ENCODE assay signal across 19 cellular contexts in genomic region chr9:134368571-134368970, GRCh38. TPM values are rescaled to one million over a fixed set of nuclear protein-coding genes. Genes with fewer than 3 reads are reported as not detected.
A peak's percentile ranks its signal among the peaks of the same experiment; 100 is the strongest.
DNase-seq lines count a peak whose midpoint lies in the region; ATAC-seq and TF ChIP-seq lines count a peak whose summit lies in the region.
"Had no signal": no experiment of that assay in that cellular context is flagged by ENCODE, and none has a peak within 500 bp of the region (broad histone marks: within the 10 kb centered on the region; RNA-seq: fewer than 3 reads in every experiment).

No MANE protein-coding gene starts in this region.

- BruUV-seq in IMR-90 (replicated peaks; lab: Mats Ljungman, UMichigan): no TSS peak

- CTCF ChIA-PET in IMR-90 (lab: Yijun Ruan, JAX): no interaction called here

- peak overlapping the region in 10 of 11 experiments; percentile 1 to 92 (median 80); a peak in 6 of 22 replicates for H3K4me2 ChIP-seq in BLaER1 treated with 17β-estradiol and CSF1 and Interleukin-3, amounts not matched to agents 10 nM and 100 nM
- H3K4me2 ChIP-seq in IMR-90 (ENCODE audit: low read depth, low read length) (no peak overlapping the region), neuronal stem cell (ENCODE audit: insufficient read depth, low read length, poor library complexity, severe bottlenecking) (no peak overlapping the region)

- H2AK9ac ChIP-seq in IMR-90 (replicated peaks; ENCODE audit: low read depth, low read length, poor library complexity): no peak overlapping the region

- no peak overlapping the region for H3K4me3 Mint-ChIP-seq in dendritic cell treated with granulocyte-macrophage colony-stimulating factor and Interleukin-4, amounts not matched to agents 40 ng/mL and 50 ng/mL, for 4 days
- H3K4me3 Mint-ChIP-seq: activated T-cell treated with anti-CD3 and anti-CD28 coated beads, Interleukin-2, amount 50 U/mL, for 4 hours; CD4-positive, CD25-positive, alpha-beta regulatory T cell; natural killer cell treated with Interleukin-12 subunit alpha and Interleukin-12 subunit beta and Interleukin-15 and Interleukin-18, amount 100 ng/mL, for 72 hours had no signal

- no peaks in the 10 kb centered on the region for H3K9me3 ChIP-seq in BLaER1 treated with 17β-estradiol and CSF1 and Interleukin-3, amounts not matched to agents 10 nM and 100 nM (replicated peaks in 1 of 11)
- H3K9me3 ChIP-seq in IMR-90 (ENCODE audit: control insufficient read depth, insufficient read depth, low read length) (no peaks in the 10 kb centered on the region), neuronal stem cell (replicated peaks in 1 of 2; ENCODE audit: control insufficient read depth in 2 of 2, insufficient read depth in 1 of 2, low read depth in 1 of 2, low read length in 2 of 2) (no peaks in the 10 kb centered on the region)

- peaks cover 85 to 100% (median 96%) of the 10 kb centered on the region in 11 experiments for H4K20me1 ChIP-seq in BLaER1 treated with 17β-estradiol and CSF1 and Interleukin-3, amounts not matched to agents 10 nM and 100 nM
- H4K20me1 ChIP-seq in IMR-90 (ENCODE audit: insufficient read depth, low read length): peaks cover 100% of the 10 kb centered on the region

- H3K4me1 Mint-ChIP-seq in dendritic cell treated with granulocyte-macrophage colony-stimulating factor and Interleukin-4, amounts not matched to agents 40 ng/mL and 50 ng/mL, for 4 days (ENCODE audit: low read depth): peaks cover 96% of the 10 kb centered on the region

- H3K27ac ChIP-seq in BLaER1 treated with 17β-estradiol and CSF1 and Interleukin-3, amounts not matched to agents 10 nM and 100 nM: no peak overlapping the region
- H3K27ac ChIP-seq in IMR-90 (ENCODE audit: insufficient read depth, low read length) (no peak overlapping the region), neuronal stem cell (replicated peaks; ENCODE audit: low read length) (no peak overlapping the region)

- H3K9me1 ChIP-seq in IMR-90 (ENCODE audit: insufficient read depth, low read length): peaks cover 21% of the 10 kb centered on the region

- peaks cover 93 to 97% (median 94%) of the 10 kb centered on the region in 10 experiments for H3K4me1 ChIP-seq in BLaER1 treated with 17β-estradiol and CSF1 and Interleukin-3, amounts not matched to agents 10 nM and 100 nM
- H3K4me1 ChIP-seq in IMR-90 (ENCODE audit: control insufficient read depth, insufficient read depth, low read length) (peaks cover 19% of the 10 kb centered on the region), neuronal stem cell (ENCODE audit: control insufficient read depth in 2 of 2, insufficient read depth in 1 of 2, low read depth in 1 of 2, low read length in 2 of 2) (peaks cover 3 to 10% of the 10 kb centered on the region in 2 donors)

- H2BK20ac ChIP-seq in IMR-90 (ENCODE audit: low read depth, low read length): no peak overlapping the region

- 100% methylated on average over 1 of the region's 3 CpGs; no CpG with 5 or more reads in 1 of the 2 experiments for whole genome bisulfite sequencing in IMR-90 (ENCODE audit: extremely low coverage in 2 of 2, insufficient read length in 1 of 2), 2 experiments
- 100% methylated on average over 1 of the region's 3 CpGs; no CpG with 5 or more reads in 1 of the 2 donors for WGBS in neuronal stem cell (ENCODE audit: extremely low coverage in 2 of 2, insufficient read length in 2 of 2, insufficient replicate concordance in 1 of 2), 2 donors

- TF ChIP-seq POLR2A in IMR-90 (IDR thresholded peaks at IDR 0.05; ENCODE audit: low read depth, low read length): no peak

- no peak overlapping the region for H4K5ac ChIP-seq in IMR-90 (ENCODE audit: low read depth, low read length)

- H3K4ac ChIP-seq in IMR-90 (ENCODE audit: low read depth, low read length) (no peak overlapping the region), neuronal stem cell (ENCODE audit: low read length) (no peak overlapping the region)

- H3K27ac Mint-ChIP-seq in dendritic cell treated with granulocyte-macrophage colony-stimulating factor and Interleukin-4, amounts not matched to agents 40 ng/mL and 50 ng/mL, for 4 days: peak overlapping the region; percentile 33
- H3K27ac Mint-ChIP-seq: CD4-positive, CD25-positive, alpha-beta regulatory T cell; natural killer cell treated with Interleukin-12 subunit alpha and Interleukin-12 subunit beta and Interleukin-15 and Interleukin-18, amount 100 ng/mL, for 72 hours had no signal

- H2BK120ac ChIP-seq in IMR-90 (ENCODE audit: low read depth, low read length): no peak overlapping the region
- H2BK120ac ChIP-seq in neuronal stem cell (ENCODE audit: low read depth, low read length): no peak overlapping the region

- no peak for TF ChIP-seq CTCF in IMR-90 (conservative IDR thresholded peaks at IDR 0.05; ENCODE audit: low read depth, low read length)

- peaks cover 36% of the 10 kb centered on the region for H3K36me3 Mint-ChIP-seq in dendritic cell treated with granulocyte-macrophage colony-stimulating factor and Interleukin-4, amounts not matched to agents 40 ng/mL and 50 ng/mL, for 4 days (ENCODE audit: low read depth)
- H3K36me3 Mint-ChIP-seq: CD4-positive, CD25-positive, alpha-beta regulatory T cell; natural killer cell treated with Interleukin-12 subunit alpha and Interleukin-12 subunit beta and Interleukin-15 and Interleukin-18, amount 100 ng/mL, for 72 hours had no signal

- H2AK5ac ChIP-seq in IMR-90 (ENCODE audit: low read depth, low read length) (peak overlapping the region; percentile 90; the same call in 1 of the 2 replicates), neuronal stem cell (ENCODE audit: low read depth, low read length) (no peak overlapping the region)

- DNase-seq in IMR-90 (no peak), neuronal stem cell (ENCODE audit: low spot score) (no peak), AG08395 (ENCODE audit: low spot score) (no peak), T-helper 2 cell (no peak)
- DNase-seq: activated naive CD4-positive, alpha-beta T cell treated with anti-CD3 and anti-CD28 coated beads, Interleukin-2, amount 50 U/mL, for 16 hours; activated T-cell treated with anti-CD3 and anti-CD28 coated beads, Interleukin-2, amount 50 U/mL, for 4 hours; CD4-positive, CD25-positive, alpha-beta regulatory T cell; cortex of kidney; foreskin melanocyte; NCI-H1436; NCI-H748 treated with DMSO at 0.1 percent for 48 hours; OCI-M1; SIG-M5; substantia nigra had no signal

- H3K79me1 ChIP-seq in IMR-90 (ENCODE audit: low read depth in 1 of 2, low read length in 2 of 2): peaks cover 18 to 96% of the 10 kb centered on the region in 2 experiments
- H3K79me1 ChIP-seq in neuronal stem cell (ENCODE audit: low read depth, low read length): peaks cover 57% of the 10 kb centered on the region

- H2AFZ ChIP-seq in IMR-90 (replicated peaks; ENCODE audit: low read length, poor library complexity): no peak overlapping the region
- H2AFZ ChIP-seq in neuronal stem cell (ENCODE audit: low read length): no peak overlapping the region

- no peak for TF ChIP-seq RAD21 in IMR-90 (IDR thresholded peaks at IDR 0.05; ENCODE audit: low read length)

- H3K18ac ChIP-seq in IMR-90 (ENCODE audit: low read depth, low read length): no peak overlapping the region
- no peak overlapping the region for H3K18ac ChIP-seq in neuronal stem cell (ENCODE audit: low read length)

- intact Hi-C loops in IMR-90 (cut with micrococcal nuclease): no loop called here
- intact Hi-C loops in dendritic cell treated with granulocyte-macrophage colony-stimulating factor and Interleukin-4, amounts not matched to agents 40 ng/mL and 50 ng/mL, for 4 days (cut with micrococcal nuclease): no loop called here

- no peak for ATAC-seq in IMR-90 (ENCODE audit: low read depth)
- no peak for ATAC-seq in HG03439 (IDR thresholded peaks at IDR 0.05; ENCODE audit: unreplicated experiment)
- ATAC-seq in HG03565 (IDR thresholded peaks at IDR 0.05; ENCODE audit: unreplicated experiment): no peak
- ATAC-seq: activated T-cell treated with anti-CD3 and anti-CD28 coated beads, Interleukin-2, amount 50 U/mL, for 4 hours; natural killer cell treated with Interleukin-12 subunit alpha and Interleukin-12 subunit beta and Interleukin-15 and Interleukin-18, amount 100 ng/mL, for 72 hours had no signal

- H2BK15ac ChIP-seq in IMR-90 (ENCODE audit: low read depth, low read length) (no peak overlapping the region), neuronal stem cell (ENCODE audit: low read length) (no peak overlapping the region)

- H3K27me3 Mint-ChIP-seq in dendritic cell treated with granulocyte-macrophage colony-stimulating factor and Interleukin-4, amounts not matched to agents 40 ng/mL and 50 ng/mL, for 4 days: no peaks in the 10 kb centered on the region
- H3K27me3 Mint-ChIP-seq: CD4-positive, CD25-positive, alpha-beta regulatory T cell; natural killer cell treated with Interleukin-12 subunit alpha and Interleukin-12 subunit beta and Interleukin-15 and Interleukin-18, amount 100 ng/mL, for 72 hours had no signal

- no peaks in the 10 kb centered on the region for H3K9me3 Mint-ChIP-seq in dendritic cell treated with granulocyte-macrophage colony-stimulating factor and Interleukin-4, amounts not matched to agents 40 ng/mL and 50 ng/mL, for 4 days
- H3K9me3 Mint-ChIP-seq: activated T-cell treated with anti-CD3 and anti-CD28 coated beads, Interleukin-2, amount 50 U/mL, for 4 hours; natural killer cell treated with Interleukin-12 subunit alpha and Interleukin-12 subunit beta and Interleukin-15 and Interleukin-18, amount 100 ng/mL, for 72 hours had no signal

- H4K91ac ChIP-seq in IMR-90 (ENCODE audit: insufficient read depth, low read depth, low read length): no peak overlapping the region
- H4K91ac ChIP-seq in neuronal stem cell (ENCODE audit: low read depth, low read length, poor library complexity): no peak overlapping the region

- H3K14ac ChIP-seq in IMR-90 (replicated peaks; ENCODE audit: low read depth, low read length): no peak overlapping the region
- H3K14ac ChIP-seq in neuronal stem cell (ENCODE audit: low read length): peak overlapping the region; percentile 2

- H4K8ac ChIP-seq in IMR-90 (ENCODE audit: low read depth in 2 of 2, low read length in 2 of 2) (no peak overlapping the region), neuronal stem cell (ENCODE audit: low read depth, low read length) (no peak overlapping the region)

- in situ Hi-C loops in IMR-90 (cut with MboI; ENCODE audit: low sequenced_read_pairs): no loop called here

- no peaks in the 10 kb centered on the region for H3K27me3 ChIP-seq in BLaER1 treated with 17β-estradiol and CSF1 and Interleukin-3, amounts not matched to agents 10 nM and 100 nM
- H3K27me3 ChIP-seq in IMR-90 (ENCODE audit: control insufficient read depth, insufficient read depth, low read length) (no peaks in the 10 kb centered on the region), neuronal stem cell (ENCODE audit: control insufficient read depth in 3 of 3, insufficient read depth in 3 of 3, low read depth in 1 of 3, low read length in 3 of 3) (no peaks in the 10 kb centered on the region)

- no peak overlapping the region for H3K4me3 ChIP-seq in BLaER1 treated with 17β-estradiol and CSF1 and Interleukin-3, amounts not matched to agents 10 nM and 100 nM
- no peak overlapping the region for H3K4me3 ChIP-seq in IMR-90 (ENCODE audit: insufficient read depth, low read depth, low read length)
- peak overlapping the region in 1 of 2 donors; percentile 47 for H3K4me3 ChIP-seq in neuronal stem cell (ENCODE audit: low read length in 2 of 2)

- POLR2A ChIA-PET in IMR-90 (lab: Charles Lee; ENCODE audit: unreplicated experiment): no interaction called here

- H2BK5ac ChIP-seq in IMR-90 (ENCODE audit: low read depth, low read length, poor library complexity, severe bottlenecking) (peak overlapping the region; percentile 46), neuronal stem cell (ENCODE audit: low read length) (no peak overlapping the region)

- no peak overlapping the region for H3K23ac ChIP-seq in IMR-90 (ENCODE audit: low read depth, low read length)
- no peak overlapping the region for H3K23ac ChIP-seq in neuronal stem cell (ENCODE audit: low read depth, low read length, poor library complexity)

- no peak overlapping the region for H3K56ac ChIP-seq in IMR-90 (ENCODE audit: extremely low read depth, insufficient read depth, low read length)

- no peak overlapping the region for H3K9ac ChIP-seq in BLaER1 treated with 17β-estradiol and CSF1 and Interleukin-3, amounts not matched to agents 10 nM and 100 nM
- no peak overlapping the region for H3K9ac ChIP-seq in IMR-90 (ENCODE audit: low read depth, low read length)
- no peak overlapping the region for H3K9ac ChIP-seq in neuronal stem cell (ENCODE audit: low read depth, low read length, poor library complexity)

- no peak overlapping the region for H2BK12ac ChIP-seq in neuronal stem cell (ENCODE audit: low read length)

- dilution Hi-C loops in IMR-90 (cut with HindIII; ENCODE audit: low sequenced_read_pairs, unreplicated experiment): no loop called here

- peaks cover 0 to 6% (median 0%) of the 10 kb centered on the region in 11 experiments; a peak in 2 of 22 replicates for H3K36me3 ChIP-seq in BLaER1 treated with 17β-estradiol and CSF1 and Interleukin-3, amounts not matched to agents 10 nM and 100 nM
- H3K36me3 ChIP-seq in IMR-90 (ENCODE audit: control insufficient read depth, insufficient read depth, low read length) (no peaks in the 10 kb centered on the region), neuronal stem cell (replicated peaks in 1 of 2; ENCODE audit: control insufficient read depth in 2 of 2, insufficient read depth in 2 of 2, low read length in 2 of 2) (no peaks in the 10 kb centered on the region)

RNA-seq across cellular contexts. Expression of gene RXRA, which starts 42.3 kb away (rescaled TPM):
- total RNA-seq in IMR-90 (2012; rRNA removed): 7.5 and 8.1 TPM in 2 replicates
- 17.9 and 19.0 TPM in 2 replicates for polyA plus RNA-seq in IMR-90 (2012; rRNA removed)
- 7.8 and 17.6 TPM in 2 replicates for polyA plus RNA-seq in IMR-90 (2012; cell fraction: cytosol; rRNA removed)
- polyA plus RNA-seq in IMR-90 (2012; cell fraction: nucleus; rRNA removed; ENCODE audit: low replicate concordance): 11.2 and 21.7 TPM in 2 replicates
- 36.1 TPM for polyA plus RNA-seq in neuronal stem cell (2013, experiment 1 of 2)
- polyA plus RNA-seq in neuronal stem cell (2013, experiment 2 of 2): 36.3 TPM

Comparison
In these comparisons a context has a peak if more than half of its experiments do, and no peak if none do; other contexts are left out.
1. H3K4me2 ChIP-seq: peak in BLaER1 treated with 17β-estradiol and CSF1 and Interleukin-3, amounts not matched to agents 10 nM and 100 nM (10 of 11); none in IMR-90 (single experiment) and neuronal stem cell (single experiment).